ENCODE assay signal across 1 cellular context in the genomic region with DNA sequence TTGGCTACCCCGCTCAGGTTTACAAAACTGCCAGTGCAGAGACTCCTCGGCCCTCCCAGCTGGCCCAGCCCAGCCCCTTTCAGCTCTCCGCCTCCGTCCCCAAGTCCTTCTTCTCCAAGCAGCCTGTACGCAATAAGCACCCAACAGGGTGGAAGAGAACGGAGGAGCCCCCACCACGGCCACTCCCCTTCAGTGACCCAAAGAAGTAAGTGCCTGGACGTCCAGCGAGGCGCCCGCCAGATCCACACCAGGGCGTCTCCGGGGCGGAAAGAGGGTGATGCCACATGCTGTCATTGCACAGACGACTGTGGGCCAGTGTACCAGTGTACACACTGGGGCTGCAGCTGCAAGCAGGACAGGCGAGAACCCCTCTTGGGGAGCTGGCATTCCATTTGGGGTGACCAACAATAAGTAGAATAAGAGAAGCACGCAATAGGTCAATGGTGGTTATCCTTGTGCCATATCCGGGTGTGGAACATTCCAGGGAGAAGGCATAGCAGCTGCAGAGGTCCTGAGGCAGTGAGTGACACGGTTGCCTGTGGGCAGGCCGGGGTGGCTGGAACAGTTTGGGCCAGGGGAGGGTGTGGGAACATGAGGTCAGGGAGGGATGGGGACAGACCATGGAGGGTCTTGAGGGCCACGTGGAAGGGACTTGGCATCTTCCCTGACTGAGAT.
TF ChIP-seq lines count a peak whose summit lies in the region.

No MANE protein-coding gene starts in this region.

TF ChIP-seq in WTC11, 78 proteins besides CTCF, POLR2A, EP300 and RAD21 (continued from another document):
- TF ChIP-seq, protein P1, sequence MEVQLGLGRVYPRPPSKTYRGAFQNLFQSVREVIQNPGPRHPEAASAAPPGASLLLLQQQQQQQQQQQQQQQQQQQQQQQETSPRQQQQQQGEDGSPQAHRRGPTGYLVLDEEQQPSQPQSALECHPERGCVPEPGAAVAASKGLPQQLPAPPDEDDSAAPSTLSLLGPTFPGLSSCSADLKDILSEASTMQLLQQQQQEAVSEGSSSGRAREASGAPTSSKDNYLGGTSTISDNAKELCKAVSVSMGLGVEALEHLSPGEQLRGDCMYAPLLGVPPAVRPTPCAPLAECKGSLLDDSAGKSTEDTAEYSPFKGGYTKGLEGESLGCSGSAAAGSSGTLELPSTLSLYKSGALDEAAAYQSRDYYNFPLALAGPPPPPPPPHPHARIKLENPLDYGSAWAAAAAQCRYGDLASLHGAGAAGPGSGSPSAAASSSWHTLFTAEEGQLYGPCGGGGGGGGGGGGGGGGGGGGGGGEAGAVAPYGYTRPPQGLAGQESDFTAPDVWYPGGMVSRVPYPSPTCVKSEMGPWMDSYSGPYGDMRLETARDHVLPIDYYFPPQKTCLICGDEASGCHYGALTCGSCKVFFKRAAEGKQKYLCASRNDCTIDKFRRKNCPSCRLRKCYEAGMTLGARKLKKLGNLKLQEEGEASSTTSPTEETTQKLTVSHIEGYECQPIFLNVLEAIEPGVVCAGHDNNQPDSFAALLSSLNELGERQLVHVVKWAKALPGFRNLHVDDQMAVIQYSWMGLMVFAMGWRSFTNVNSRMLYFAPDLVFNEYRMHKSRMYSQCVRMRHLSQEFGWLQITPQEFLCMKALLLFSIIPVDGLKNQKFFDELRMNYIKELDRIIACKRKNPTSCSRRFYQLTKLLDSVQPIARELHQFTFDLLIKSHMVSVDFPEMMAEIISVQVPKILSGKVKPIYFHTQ (CRISPR knock-in tag; IDR thresholded peaks at IDR 0.05) = no peak
- no peak for TF ChIP-seq JAZF1 (CRISPR knock-in tag; IDR thresholded peaks at IDR 0.05)
- TF ChIP-seq, protein P2, sequence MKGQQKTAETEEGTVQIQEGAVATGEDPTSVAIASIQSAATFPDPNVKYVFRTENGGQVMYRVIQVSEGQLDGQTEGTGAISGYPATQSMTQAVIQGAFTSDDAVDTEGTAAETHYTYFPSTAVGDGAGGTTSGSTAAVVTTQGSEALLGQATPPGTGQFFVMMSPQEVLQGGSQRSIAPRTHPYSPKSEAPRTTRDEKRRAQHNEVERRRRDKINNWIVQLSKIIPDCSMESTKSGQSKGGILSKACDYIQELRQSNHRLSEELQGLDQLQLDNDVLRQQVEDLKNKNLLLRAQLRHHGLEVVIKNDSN (CRISPR knock-in tag; IDR thresholded peaks at IDR 0.05) = no peak
- TF ChIP-seq, protein P3, sequence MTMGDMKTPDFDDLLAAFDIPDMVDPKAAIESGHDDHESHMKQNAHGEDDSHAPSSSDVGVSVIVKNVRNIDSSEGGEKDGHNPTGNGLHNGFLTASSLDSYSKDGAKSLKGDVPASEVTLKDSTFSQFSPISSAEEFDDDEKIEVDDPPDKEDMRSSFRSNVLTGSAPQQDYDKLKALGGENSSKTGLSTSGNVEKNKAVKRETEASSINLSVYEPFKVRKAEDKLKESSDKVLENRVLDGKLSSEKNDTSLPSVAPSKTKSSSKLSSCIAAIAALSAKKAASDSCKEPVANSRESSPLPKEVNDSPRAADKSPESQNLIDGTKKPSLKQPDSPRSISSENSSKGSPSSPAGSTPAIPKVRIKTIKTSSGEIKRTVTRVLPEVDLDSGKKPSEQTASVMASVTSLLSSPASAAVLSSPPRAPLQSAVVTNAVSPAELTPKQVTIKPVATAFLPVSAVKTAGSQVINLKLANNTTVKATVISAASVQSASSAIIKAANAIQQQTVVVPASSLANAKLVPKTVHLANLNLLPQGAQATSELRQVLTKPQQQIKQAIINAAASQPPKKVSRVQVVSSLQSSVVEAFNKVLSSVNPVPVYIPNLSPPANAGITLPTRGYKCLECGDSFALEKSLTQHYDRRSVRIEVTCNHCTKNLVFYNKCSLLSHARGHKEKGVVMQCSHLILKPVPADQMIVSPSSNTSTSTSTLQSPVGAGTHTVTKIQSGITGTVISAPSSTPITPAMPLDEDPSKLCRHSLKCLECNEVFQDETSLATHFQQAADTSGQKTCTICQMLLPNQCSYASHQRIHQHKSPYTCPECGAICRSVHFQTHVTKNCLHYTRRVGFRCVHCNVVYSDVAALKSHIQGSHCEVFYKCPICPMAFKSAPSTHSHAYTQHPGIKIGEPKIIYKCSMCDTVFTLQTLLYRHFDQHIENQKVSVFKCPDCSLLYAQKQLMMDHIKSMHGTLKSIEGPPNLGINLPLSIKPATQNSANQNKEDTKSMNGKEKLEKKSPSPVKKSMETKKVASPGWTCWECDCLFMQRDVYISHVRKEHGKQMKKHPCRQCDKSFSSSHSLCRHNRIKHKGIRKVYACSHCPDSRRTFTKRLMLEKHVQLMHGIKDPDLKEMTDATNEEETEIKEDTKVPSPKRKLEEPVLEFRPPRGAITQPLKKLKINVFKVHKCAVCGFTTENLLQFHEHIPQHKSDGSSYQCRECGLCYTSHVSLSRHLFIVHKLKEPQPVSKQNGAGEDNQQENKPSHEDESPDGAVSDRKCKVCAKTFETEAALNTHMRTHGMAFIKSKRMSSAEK (CRISPR knock-in tag; IDR thresholded peaks at IDR 0.05; ENCODE audit: borderline replicate concordance) = no peak
- TF ChIP-seq, protein P4, sequence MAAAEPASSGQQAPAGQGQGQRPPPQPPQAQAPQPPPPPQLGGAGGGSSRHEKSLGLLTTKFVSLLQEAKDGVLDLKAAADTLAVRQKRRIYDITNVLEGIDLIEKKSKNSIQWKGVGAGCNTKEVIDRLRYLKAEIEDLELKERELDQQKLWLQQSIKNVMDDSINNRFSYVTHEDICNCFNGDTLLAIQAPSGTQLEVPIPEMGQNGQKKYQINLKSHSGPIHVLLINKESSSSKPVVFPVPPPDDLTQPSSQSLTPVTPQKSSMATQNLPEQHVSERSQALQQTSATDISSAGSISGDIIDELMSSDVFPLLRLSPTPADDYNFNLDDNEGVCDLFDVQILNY (CRISPR knock-in tag; IDR thresholded peaks at IDR 0.05) = no peak
